In the genomic region with DNA sequence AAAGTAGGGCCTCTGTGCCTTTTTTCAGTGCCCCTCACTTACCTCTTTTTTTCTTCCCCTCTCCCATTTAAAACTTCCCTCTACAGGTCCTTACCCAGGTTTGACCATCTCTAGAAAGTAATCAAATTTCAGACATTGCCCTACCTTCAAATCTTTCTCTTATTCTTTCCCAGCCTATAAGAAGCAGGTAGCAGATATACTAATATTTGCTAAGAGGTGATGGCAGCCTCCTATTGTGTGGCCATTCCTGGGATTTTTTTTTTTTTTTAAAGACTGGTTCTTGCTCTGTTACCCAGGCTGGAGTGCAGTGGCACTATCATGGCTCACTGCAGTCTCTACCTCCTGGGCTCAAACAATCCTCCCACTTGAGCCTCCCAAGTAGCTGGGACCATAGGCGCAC, we compare ENCODE assay signal across 19 cellular contexts.
DNase-seq lines count a peak whose midpoint lies in the region; ATAC-seq and TF ChIP-seq lines count a peak whose summit lies in the region.
"Had no signal": no experiment of that assay in that cellular context is flagged by ENCODE, and none has a peak within 500 bp of the region (broad histone marks: within the 10 kb centered on the region; RNA-seq: fewer than 3 reads in every experiment).

No MANE protein-coding gene starts in this region.

- TF ChIP-seq CTCF in endodermal cell (conservative IDR thresholded peaks at IDR 0.05): no peak

- no peaks in the 10 kb centered on the region for H3K27me3 Mint-ChIP-seq in endodermal cell (ENCODE audit: insufficient read depth)
- H3K27me3 Mint-ChIP-seq: activated naive CD4-positive, alpha-beta T cell treated with anti-CD3 and anti-CD28 coated beads, Interleukin-2, amount 10 ng/mL, durations not matched to agents 7 days and 5 days; CD8-positive, alpha-beta memory T cell; memory B cell; stimulated activated naive B cell treated with anti-CD40 and anti-IgM and Interleukin-4, amounts not matched to agents 10 μg/mL and 1 μg/mL and 100 μg/mL, for 72 hours had no signal

- H2AFZ ChIP-seq in ACC112 (ENCODE audit: low read length, unreplicated experiment) (no peak overlapping the region), Karpas-422 (ENCODE audit: low read length) (no peak overlapping the region)

- H3K79me2 ChIP-seq in ACC112 (ENCODE audit: control insufficient read depth, insufficient read depth, low read length, unreplicated experiment) (no peaks in the 10 kb centered on the region), Karpas-422 (ENCODE audit: low read length) (no peaks in the 10 kb centered on the region)

- H3K4me3 ChIP-seq in ACC112 (ENCODE audit: low read depth, low read length): peak overlapping the region; percentile 40
- no peak overlapping the region for H3K4me3 ChIP-seq in Karpas-422 (ENCODE audit: low read length)
- H3K4me3 ChIP-seq in endodermal cell (ENCODE audit: low read length): peak overlapping the region; percentile 21
- H3K4me3 ChIP-seq in mucosa of rectum (ENCODE audit: low read length in 2 of 2): no peak overlapping the region
- H3K4me3 ChIP-seq: upper lobe of left lung had no signal

- no peak overlapping the region for H3K9ac ChIP-seq in Karpas-422 (ENCODE audit: low read length)
- no peak overlapping the region for H3K9ac ChIP-seq in endodermal cell (ENCODE audit: extremely low read depth, low read length, poor library complexity, severe bottlenecking)
- H3K9ac ChIP-seq in mucosa of rectum (ENCODE audit: low read depth in 1 of 2, low read length in 2 of 2): no peak overlapping the region

- H3K36me3 ChIP-seq in ACC112 (ENCODE audit: insufficient read depth, low read length): no peaks in the 10 kb centered on the region
- H3K36me3 ChIP-seq in Karpas-422 (ENCODE audit: insufficient read depth, low read length): no peaks in the 10 kb centered on the region
- H3K36me3 ChIP-seq in endodermal cell (ENCODE audit: control insufficient read depth, insufficient read depth, low read length): no peaks in the 10 kb centered on the region
- H3K36me3 ChIP-seq in mucosa of rectum (ENCODE audit: control insufficient read depth in 2 of 2, insufficient read depth in 2 of 2, low read length in 2 of 2): no peaks in the 10 kb centered on the region
- H3K36me3 ChIP-seq: upper lobe of left lung had no signal

- no peak overlapping the region for H3K4me2 ChIP-seq in Karpas-422 (ENCODE audit: low read depth, low read length, poor library complexity, severe bottlenecking)

- WGBS in endodermal cell (ENCODE audit: insufficient coverage in 1 of 2, insufficient read length in 1 of 2), 2 experiments: 80% methylated on average over 1 of the region's 1 CpG; no CpG with 5 or more reads in 1 of the 2 experiments

- ATAC-seq in GM21423 (IDR thresholded peaks at IDR 0.05; ENCODE audit: unreplicated experiment): no peak
- ATAC-seq in HG02870 (IDR thresholded peaks at IDR 0.05; ENCODE audit: unreplicated experiment): no peak
- no peak for ATAC-seq in left cardiac atrium
- ATAC-seq: stimulated activated naive B cell treated with anti-CD40 and anti-IgM and Interleukin-4, amounts not matched to agents 10 μg/mL and 1 μg/mL and 100 μg/mL, for 72 hours had no signal

- peak overlapping the region; percentile 71 for H3K27ac Mint-ChIP-seq in endodermal cell
- H3K27ac Mint-ChIP-seq: activated naive CD4-positive, alpha-beta T cell treated with anti-CD3 and anti-CD28 coated beads, Interleukin-2, amount 10 ng/mL, durations not matched to agents 7 days and 5 days; immature natural killer cell; memory B cell; nephron progenitor cell; stimulated activated naive B cell treated with anti-CD40 and anti-IgM and Interleukin-4, amounts not matched to agents 10 μg/mL and 1 μg/mL and 100 μg/mL, for 72 hours had no signal

- H3K27me3 ChIP-seq in ACC112 (ENCODE audit: insufficient read depth, low read length) (no peaks in the 10 kb centered on the region), Karpas-422 (ENCODE audit: low read length) (no peaks in the 10 kb centered on the region), endodermal cell (ENCODE audit: control insufficient read depth, insufficient read depth, low read length, poor library complexity, severe bottlenecking) (no peaks in the 10 kb centered on the region), mucosa of rectum (ENCODE audit: control insufficient read depth in 2 of 2, insufficient read depth in 2 of 2, low read length in 2 of 2) (no peaks in the 10 kb centered on the region)
- H3K27me3 ChIP-seq: upper lobe of left lung had no signal

- H3K4me1 Mint-ChIP-seq in endodermal cell: peaks cover 52% of the 10 kb centered on the region
- H3K4me1 Mint-ChIP-seq: activated naive CD4-positive, alpha-beta T cell treated with anti-CD3 and anti-CD28 coated beads, Interleukin-2, amount 10 ng/mL, durations not matched to agents 7 days and 5 days; CD8-positive, alpha-beta memory T cell; immature natural killer cell; memory B cell had no signal

- peak overlapping the region; percentile 7 for H3K4me3 Mint-ChIP-seq in endodermal cell
- H3K4me3 Mint-ChIP-seq: activated naive CD4-positive, alpha-beta T cell treated with anti-CD3 and anti-CD28 coated beads, Interleukin-2, amount 10 ng/mL, durations not matched to agents 7 days and 5 days; CD8-positive, alpha-beta memory T cell; immature natural killer cell; memory B cell; nephron progenitor cell; stimulated activated naive B cell treated with anti-CD40 and anti-IgM and Interleukin-4, amounts not matched to agents 10 μg/mL and 1 μg/mL and 100 μg/mL, for 72 hours had no signal

- DNase-seq in Karpas-422 (peak; percentile 14), endodermal cell (no peak), left cardiac atrium (no peak)
- no peak for DNase-seq in stimulated activated CD4-positive, alpha-beta T cell treated with anti-CD3 and anti-CD28 coated beads, Interleukin-15, amount 100 ng/mL, for 24 hours
- DNase-seq: activated naive CD4-positive, alpha-beta T cell treated with anti-CD3 and anti-CD28 coated beads, Interleukin-2, amount 10 ng/mL, durations not matched to agents 7 days and 5 days; CD8-positive, alpha-beta memory T cell; cortex of kidney; head of caudate nucleus; immature natural killer cell; NCI-H2171; NCI-H82; nephron progenitor cell; stimulated activated naive B cell treated with anti-CD40 and anti-IgM and Interleukin-4, amounts not matched to agents 10 μg/mL and 1 μg/mL and 100 μg/mL, for 72 hours; upper lobe of left lung had no signal

- peaks cover 5% of the 10 kb centered on the region for H3K36me3 Mint-ChIP-seq in endodermal cell (ENCODE audit: low read depth)

- H3K9me3 ChIP-seq in Karpas-422 (ENCODE audit: low read length) (no peaks in the 10 kb centered on the region), endodermal cell (ENCODE audit: control insufficient read depth, low read length) (peaks cover 20% of the 10 kb centered on the region), mucosa of rectum (ENCODE audit: control insufficient read depth in 2 of 2, low read length in 2 of 2) (no peaks in the 10 kb centered on the region)
- H3K9me3 ChIP-seq: upper lobe of left lung had no signal

- H3K4me1 ChIP-seq in ACC112 (ENCODE audit: control insufficient read depth, insufficient read depth, low read length, unreplicated experiment) (peaks cover 41% of the 10 kb centered on the region), Karpas-422 (ENCODE audit: low read length) (peaks cover 13% of the 10 kb centered on the region), endodermal cell (ENCODE audit: control insufficient read depth, insufficient read depth, low read length) (peaks cover 14% of the 10 kb centered on the region), mucosa of rectum (ENCODE audit: control insufficient read depth in 2 of 2, insufficient read depth in 2 of 2, low read length in 2 of 2) (peaks cover 0 to 7% of the 10 kb centered on the region in 2 donors)

- no peaks in the 10 kb centered on the region for H4K20me1 ChIP-seq in Karpas-422 (ENCODE audit: insufficient read depth, low read depth, low read length)

- H3K9me2 ChIP-seq in Karpas-422 (replicated peaks; ENCODE audit: insufficient read depth, low read length): no peaks in the 10 kb centered on the region

- H3K9me3 Mint-ChIP-seq in endodermal cell: peaks cover 8% of the 10 kb centered on the region
- H3K9me3 Mint-ChIP-seq: activated naive CD4-positive, alpha-beta T cell treated with anti-CD3 and anti-CD28 coated beads, Interleukin-2, amount 10 ng/mL, durations not matched to agents 7 days and 5 days; CD8-positive, alpha-beta memory T cell; immature natural killer cell; memory B cell; stimulated activated naive B cell treated with anti-CD40 and anti-IgM and Interleukin-4, amounts not matched to agents 10 μg/mL and 1 μg/mL and 100 μg/mL, for 72 hours had no signal

- intact Hi-C loops in left cardiac atrium (cut with DNase I): no loop called here

- H3K27ac ChIP-seq in ACC112 (ENCODE audit: low read depth, low read length) (peak overlapping the region; percentile 93), Karpas-422 (ENCODE audit: low read length) (no peak overlapping the region), endodermal cell (ENCODE audit: low read depth, low read length) (no peak overlapping the region), mucosa of rectum (ENCODE audit: low read depth in 2 of 2, low read length in 2 of 2) (peak overlapping the region; percentile 29 to 40)

Comparison
In these comparisons a context has a peak if more than half of its experiments do, and no peak if none do; other contexts are left out.
1. H3K27ac ChIP-seq: peak in ACC112 (single experiment) and mucosa of rectum (2 of 2); none in Karpas-422 (single experiment) and endodermal cell (single experiment).
2. H3K4me3 ChIP-seq: peak in ACC112 (single experiment) and endodermal cell (single experiment); none in Karpas-422 (single experiment) and mucosa of rectum (0 of 2).